ENCODE assay signal across 34 cellular contexts in genomic region chr5:2188137-2188536, GRCh38.
"Had no signal": no experiment of that assay in that cellular context is flagged by ENCODE, and none has a peak within 500 bp of the region (broad histone marks: within the 10 kb centered on the region; RNA-seq: fewer than 3 reads in every experiment).

No MANE protein-coding gene starts in this region.

- H3K4me3 ChIP-seq: MG63 had no signal

- DNase-seq: Karpas-422, Kasumi-1, MG63, MM.1S, MV-4-11, NCI-H1048, NCI-H1092, NCI-H1092 treated with DMSO at 0.1 percent for 48 hours, NCI-H1105, NCI-H1105 treated with DMSO at 0.1 percent for 48 hours, NCI-H1417, NCI-H1417 treated with DMSO at 0.1 percent for 48 hours, NCI-H1436, NCI-H1436 treated with DMSO at 0.1 percent for 48 hours, NCI-H146, NCI-H1694, NCI-H1694 treated with DMSO at 0.1 percent for 48 hours, NCI-H187, NCI-H187 treated with DMSO at 0.1 percent for 48 hours, NCI-H1930, NCI-H2029, NCI-H2029 treated with DMSO at 0.1 percent for 48 hours, NCI-H2081, NCI-H2081 treated with DMSO at 0.1 percent for 48 hours, NCI-H2107, NCI-H2171, NCI-H2171 treated with DMSO at 0.1 percent for 48 hours, NCI-H2227 treated with DMSO at 0.1 percent for 48 hours, NCI-H226, NCI-H345, NCI-H446, NCI-H446 treated with DMSO at 0.1 percent for 48 hours, NCI-H510A had no signal

- H3K27ac ChIP-seq: KMS-11 had no signal
